8 cellular contexts compared by ENCODE assay signal in the genomic region with DNA sequence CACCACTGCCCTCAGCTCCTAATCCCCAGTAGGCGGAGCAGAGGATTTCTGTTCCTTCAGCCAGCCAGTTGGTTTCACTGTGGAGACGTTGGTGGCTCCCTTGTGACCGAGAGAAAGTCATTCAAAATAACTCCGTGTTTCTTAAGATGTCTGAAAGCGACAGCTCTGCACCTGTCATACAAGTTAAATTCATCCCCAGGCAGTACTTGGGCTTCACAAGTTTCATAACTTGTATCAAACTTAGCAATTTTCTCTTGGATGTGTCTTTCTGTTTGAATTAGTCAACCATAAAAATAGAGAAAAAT. TPM values are rescaled to one million over a fixed set of nuclear protein-coding genes. Genes with fewer than 3 reads are reported as not detected.
A peak's percentile ranks its signal among the peaks of the same experiment; 100 is the strongest.
DNase-seq lines count a peak whose midpoint lies in the region; ATAC-seq, FAIRE-seq and TF ChIP-seq lines count a peak whose summit lies in the region.

No MANE protein-coding gene starts in this region.

- POLR2A ChIA-PET in GM12878 (lab: Charles Lee), result interaction anchor here (1.5 kb wide), 1 partner anchor 197 kb away, joined by 4 read pairs; no protein-coding TSS in a partner anchor

- peak overlapping the region; percentile 85 for H3K4me2 ChIP-seq in GM12878 (ENCODE audit: control insufficient read depth, insufficient read depth)

- peaks cover 22% of the 10 kb centered on the region for H3K4me1 Mint-ChIP-seq in activated T-cell treated with anti-CD3 and anti-CD28 coated beads, Interleukin-2, amount 50 U/mL, for 4 hours (ENCODE audit: low read depth)
- peaks cover 18 to 28% (median 26%) of the 10 kb centered on the region in 3 donors for H3K4me1 Mint-ChIP-seq in naive B cell

- no peaks in the 10 kb centered on the region for H3K9me3 ChIP-seq in GM12878 (replicated peaks; ENCODE audit: control insufficient read depth, insufficient read depth, low read length)

- H2AFZ ChIP-seq in GM12878 (ENCODE audit: control insufficient read depth, low read depth, low read length), result peak overlapping the region; percentile 90

- CTCF ChIA-PET in GM12878 (lab: Yijun Ruan, JAX), result interaction anchor here (0.7 to 6.1 kb wide), 27 partner anchors 7 to 443 kb away, joined by 3 to 179 read pairs (median 8); partner anchors contain the start of genes CDKN2A and CDKN2B-AS1

- H3K9me3 Mint-ChIP-seq in activated T-cell treated with anti-CD3 and anti-CD28 coated beads, Interleukin-2, amount 50 U/mL, for 4 hours, result no peaks in the 10 kb centered on the region
- H3K9me3 Mint-ChIP-seq in naive B cell, result peaks cover 0 to 4% (median 0%) of the 10 kb centered on the region in 7 donors

- peak overlapping the region in 4 of 6 donors; percentile 57 to 84 (median 70) for H3K27ac Mint-ChIP-seq in naive B cell

- peak overlapping the region; percentile 82 for H3K4me3 Mint-ChIP-seq in activated T-cell treated with anti-CD3 and anti-CD28 coated beads, Interleukin-2, amount 50 U/mL, for 4 hours
- H3K4me3 Mint-ChIP-seq in naive B cell, result peak overlapping the region; percentile 84 to 91 (median 88)

- no peak overlapping the region for H3K27ac ChIP-seq in GM12878 (ENCODE audit: control insufficient read depth, insufficient read depth)

- TF ChIP-seq CTCF in GM12878 (IDR thresholded peaks at IDR 0.05 in 2 of 3, conservative IDR thresholded peaks at IDR 0.05 in 1 of 3; ENCODE audit: control insufficient read depth in 2 of 3, extremely low read depth in 1 of 3, insufficient read depth in 1 of 3, low read depth in 3 of 3, low read length in 3 of 3), result no peak

- peaks cover 55% of the 10 kb centered on the region for H3K27me3 Mint-ChIP-seq in activated T-cell treated with anti-CD3 and anti-CD28 coated beads, Interleukin-2, amount 50 U/mL, for 4 hours (ENCODE audit: low read depth)
- peaks cover 30 to 40% (median 40%) of the 10 kb centered on the region in 3 donors for H3K27me3 Mint-ChIP-seq in naive B cell

- H3K4me3 ChIP-seq in GM12878, result peak overlapping the region; percentile 66

- intact Hi-C loops in GM12878 (cut with micrococcal nuclease; ENCODE audit: unreplicated experiment), result loop anchor here (5.0 kb wide), 1 partner anchor 177 kb away; no protein-coding TSS in a partner anchor

- DNase-seq in activated T-cell treated with anti-CD3 and anti-CD28 coated beads, Interleukin-2, amount 50 U/mL, for 4 hours, result no peak
- DNase-seq in activated T-cell treated with anti-CD3 and anti-CD28 coated beads for 4 hours (no peak), GM12878 (ENCODE audit: low read depth, low spot score) (no peak), naive B cell (no peak), pons (ENCODE audit: low spot score) (no peak), HTR-8/SVneo (ENCODE audit: insufficient read length, low spot score) (no peak), DMS53 treated with DMSO at 0.1 percent for 48 hours (lab: John Stamatoyannopoulos, UW; ENCODE audit: unreplicated experiment) (no peak)

- SMC1A ChIA-PET in GM12878 (lab: Charles Lee; ENCODE audit: uncharacterized antibody, unreplicated experiment), result interaction anchor here (0.8 to 5.6 kb wide), 14 partner anchors 13 to 229 kb away, joined by 3 to 121 read pairs (median 6); partner anchors contain the start of gene CDKN2B-AS1

- WGBS in GM12878 (ENCODE audit: insufficient coverage, insufficient replicate concordance, low lambda C conversion rate, missing lambda C conversion rate), result 52% methylated on average over 5 of the region's 5 CpGs

- no peaks in the 10 kb centered on the region for H3K79me2 ChIP-seq in GM12878 (ENCODE audit: control insufficient read depth, insufficient read depth, low read length)

- H3K4me1 ChIP-seq in GM12878 (ENCODE audit: control insufficient read depth, insufficient read depth, low read length), result peaks cover 5% of the 10 kb centered on the region

- H3K9ac ChIP-seq in GM12878 (ENCODE audit: control insufficient read depth, insufficient read depth, low read length), result peak overlapping the region; percentile 48

- H3K36me3 ChIP-seq in GM12878 (ENCODE audit: control insufficient read depth in 2 of 2, insufficient read depth in 2 of 2, low read length in 1 of 2), result no peaks in the 10 kb centered on the region

- H3K27me3 ChIP-seq in GM12878 (replicated peaks in 1 of 2; ENCODE audit: control insufficient read depth in 2 of 2, insufficient read depth in 2 of 2, low read length in 1 of 2), result peaks cover 0 to 2% of the 10 kb centered on the region in 2 experiments; a peak in 1 of 4 replicates

- FAIRE-seq in GM12878 (lab: Jason Lieb, UNC), result no peak
- no peak for FAIRE-seq in HTR-8/SVneo (lab: Jason Lieb, UNC)

- TF ChIP-seq RAD21 in GM12878 (IDR thresholded peaks at IDR 0.05; ENCODE audit: insufficient read depth, low read depth, low read length), result no peak

- peak in 1 of 2 donors; percentile 15 for ATAC-seq in activated T-cell treated with anti-CD3 and anti-CD28 coated beads, Interleukin-2, amount 50 U/mL, for 4 hours
- ATAC-seq in HG03064 (IDR thresholded peaks at IDR 0.05; ENCODE audit: low read depth, unreplicated experiment) (peak; percentile 26), GM12878 (peak; percentile 57), naive B cell (ENCODE audit: low read depth in 2 of 2) (peak; percentile 18 to 20)

- BruUV-seq in GM12878 (replicated peaks; lab: Mats Ljungman, UMichigan), result no TSS peak

- in situ Hi-C loops in GM12878 (cut with MboI), result loop anchor here (5.0 kb wide), 1 partner anchor 192 kb away; no protein-coding TSS in a partner anchor

- TF ChIP-seq EP300 in GM12878 (IDR thresholded peaks at IDR 0.05; ENCODE audit: borderline replicate concordance in 1 of 2, control insufficient read depth in 1 of 2, low read depth in 2 of 2, low read length in 2 of 2), result no peak

- H3K36me3 Mint-ChIP-seq in activated T-cell treated with anti-CD3 and anti-CD28 coated beads, Interleukin-2, amount 50 U/mL, for 4 hours (ENCODE audit: insufficient read depth), result no peaks in the 10 kb centered on the region
- H3K36me3 Mint-ChIP-seq in naive B cell, result peaks cover 0 to 6% of the 10 kb centered on the region in 2 donors

- TF ChIP-seq POLR2A in GM12878 (IDR thresholded peaks at IDR 0.05; ENCODE audit: low read depth, low read length), result no peak

- RAD21 ChIA-PET in GM12878 (lab: Charles Lee; ENCODE audit: unreplicated experiment), result interaction anchor here (1.1 to 3.3 kb wide), 9 partner anchors 15 to 234 kb away, joined by 4 to 49 read pairs (median 7); partner anchors contain the start of genes CDKN2A and CDKN2B-AS1

- H4K20me1 ChIP-seq in GM12878 (ENCODE audit: control insufficient read depth, insufficient read depth), result no peaks in the 10 kb centered on the region

RNA-seq across cellular contexts. Expression of gene CDKN2B, which starts 0.4 kb away (rescaled TPM):
- total RNA-seq in activated T-cell treated with anti-CD3 and anti-CD28 coated beads, Interleukin-2, amount 50 U/mL, for 4 hours, result under 1 TPM in 2 of 3 donors, not detected in 1; 0.16 to 0.40 TPM
- total RNA-seq in GM12878 (2013; cell fraction: nucleolus; rRNA removed), result not detected in 2 replicates
- total RNA-seq in GM12878 (2014; rRNA removed) (0.06 and 0.22 TPM in 2 replicates), GM12878 (2014; rRNA removed; fragmentation: Illumina TruSeq; extraction: Trizol) (0.09 and 0.14 TPM in 2 replicates), GM12878 (2021) (0.15 and 0.19 TPM in 2 replicates)
- polyA plus RNA-seq in GM12878 (2011; ENCODE audit: low read depth), result 0.08 TPM
- polyA plus RNA-seq in GM12878 (2011; rRNA removed) (0.03 TPM in 1 of 2 replicates, not detected in the other), GM12878 (2014; fragmentation: Illumina TruSeq; extraction: Trizol) (0.03 and 0.06 TPM in 2 replicates), GM12878 (2014; fragmentation: Nextera tagmentation; extraction: Ambion mirVana) (under 1 TPM; 0.04 to 0.08 TPM), GM12878 (2014; rRNA removed) (0.16 and 0.47 TPM in 2 replicates), GM12878 (2016; fragmentation: Nextera tagmentation; extraction: Ambion mirVana) (under 1 TPM in 1 of 2 experiments, not detected in 1; 0.13 TPM), naive B cell (ENCODE audit: low read depth in 6 of 6) (under 1 TPM in 5 of 6 donors, not detected in 1; 0.25 to 0.90 (median 0.43) TPM)
- polyA plus RNA-seq in GM12878 (2011; cell fraction: cytosol; rRNA removed), result 0.03 and 0.12 TPM in 2 replicates
- 0.07 and 0.19 TPM in 2 replicates for polyA plus RNA-seq in GM12878 (2011; cell fraction: nucleus; rRNA removed)
- polyA plus RNA-seq in GM12878 (2012), result 0.20 and 0.27 TPM in 2 replicates
- 0.07 TPM in 1 of 2 replicates, not detected in the other for polyA minus RNA-seq in GM12878 (2011; rRNA and poly(A)+ RNA removed)
- not detected in 2 replicates for polyA minus RNA-seq in GM12878 (2011; cell fraction: cytosol; rRNA and poly(A)+ RNA removed)
- polyA minus RNA-seq in GM12878 (2011; cell fraction: nucleus; rRNA and poly(A)+ RNA removed), result not detected in 2 replicates

RNA-seq across cellular contexts. Expression of gene CDKN2B-AS1, which starts 14.9 kb away (rescaled TPM):
- total RNA-seq in activated T-cell treated with anti-CD3 and anti-CD28 coated beads, Interleukin-2, amount 50 U/mL, for 4 hours, result under 1 TPM in 1 of 3 donors, not detected in 2; 0.60 TPM
- total RNA-seq in GM12878 (2013; cell fraction: nucleolus; rRNA removed), result 2.9 and 3.3 TPM in 2 replicates
- 1.0 and 2.0 TPM in 2 replicates for total RNA-seq in GM12878 (2014; rRNA removed)
- 1.5 and 1.7 TPM in 2 replicates for total RNA-seq in GM12878 (2014; rRNA removed; fragmentation: Illumina TruSeq; extraction: Trizol)
- 0.98 and 1.3 TPM in 2 replicates for total RNA-seq in GM12878 (2021)
- 0.49 TPM for polyA plus RNA-seq in GM12878 (2011; ENCODE audit: low read depth)
- polyA plus RNA-seq in GM12878 (2011; rRNA removed), result 1.5 and 1.9 TPM in 2 replicates
- polyA plus RNA-seq in GM12878 (2011; cell fraction: cytosol; rRNA removed), result 0.55 and 0.94 TPM in 2 replicates
- polyA plus RNA-seq in GM12878 (2011; cell fraction: nucleus; rRNA removed), result 3.2 and 3.3 TPM in 2 replicates
- 0.54 and 0.67 TPM in 2 replicates for polyA plus RNA-seq in GM12878 (2012)
- polyA plus RNA-seq in GM12878 (2014; fragmentation: Illumina TruSeq; extraction: Trizol), result 0.38 and 0.69 TPM in 2 replicates
- polyA plus RNA-seq in GM12878 (2014; fragmentation: Nextera tagmentation; extraction: Ambion mirVana), result under 1 TPM in 1 of 2 experiments, not detected in 1; 0.22 TPM
- 2.1 and 2.2 TPM in 2 replicates for polyA plus RNA-seq in GM12878 (2014; rRNA removed)
- polyA plus RNA-seq in GM12878 (2016; fragmentation: Nextera tagmentation; extraction: Ambion mirVana), result under 1 TPM; 0.66 to 0.88 TPM
- 1.8 and 2.3 TPM in 2 replicates for polyA minus RNA-seq in GM12878 (2011; rRNA and poly(A)+ RNA removed)
- 0.73 TPM in 1 of 2 replicates, not detected in the other for polyA minus RNA-seq in GM12878 (2011; cell fraction: cytosol; rRNA and poly(A)+ RNA removed)
- 3.9 and 7.8 TPM in 2 replicates for polyA minus RNA-seq in GM12878 (2011; cell fraction: nucleus; rRNA and poly(A)+ RNA removed)
- polyA plus RNA-seq in naive B cell (ENCODE audit: low read depth in 6 of 6), result 1 to 10 TPM in 1 of 6 donors, under 1 TPM in 3, not detected in 2; 0.48 to 1.2 (median 0.76) TPM

RNA-seq across cellular contexts. Expression of gene CDKN2A, which starts 15.3 kb away (rescaled TPM):
- total RNA-seq in activated T-cell treated with anti-CD3 and anti-CD28 coated beads, Interleukin-2, amount 50 U/mL, for 4 hours, result 1 to 10 TPM; 1.2 to 2.7 (median 1.4) TPM
- 4.5 and 7.0 TPM in 2 replicates for total RNA-seq in GM12878 (2013; cell fraction: nucleolus; rRNA removed)
- total RNA-seq in GM12878 (2014; rRNA removed), result 29.0 and 34.5 TPM in 2 replicates
- 5.6 and 6.1 TPM in 2 replicates for total RNA-seq in GM12878 (2014; rRNA removed; fragmentation: Illumina TruSeq; extraction: Trizol)
- 28.0 and 30.6 TPM in 2 replicates for total RNA-seq in GM12878 (2021)
- 3.2 TPM for polyA plus RNA-seq in GM12878 (2011; ENCODE audit: low read depth)
- polyA plus RNA-seq in GM12878 (2011; rRNA removed), result 5.3 and 6.3 TPM in 2 replicates
- polyA plus RNA-seq in GM12878 (2011; cell fraction: cytosol; rRNA removed), result 10.1 and 22.5 TPM in 2 replicates
- 13.3 and 21.0 TPM in 2 replicates for polyA plus RNA-seq in GM12878 (2011; cell fraction: nucleus; rRNA removed)
- polyA plus RNA-seq in GM12878 (2012), result 20.0 and 21.9 TPM in 2 replicates
- 3.9 and 8.8 TPM in 2 replicates for polyA plus RNA-seq in GM12878 (2014; fragmentation: Illumina TruSeq; extraction: Trizol)
- 1 to 10 TPM in 1 of 2 experiments, under 1 TPM in 1; 0.84 to 2.3 TPM for polyA plus RNA-seq in GM12878 (2014; fragmentation: Nextera tagmentation; extraction: Ambion mirVana)
- polyA plus RNA-seq in GM12878 (2014; rRNA removed), result 40.1 and 48.7 TPM in 2 replicates
- polyA plus RNA-seq in GM12878 (2016; fragmentation: Nextera tagmentation; extraction: Ambion mirVana), result 10 to 100 TPM; 32.1 to 41.2 TPM
- 2.9 and 3.0 TPM in 2 replicates for polyA minus RNA-seq in GM12878 (2011; rRNA and poly(A)+ RNA removed)
- polyA minus RNA-seq in GM12878 (2011; cell fraction: cytosol; rRNA and poly(A)+ RNA removed), result 5.7 and 6.1 TPM in 2 replicates
- 4.4 and 11.1 TPM in 2 replicates for polyA minus RNA-seq in GM12878 (2011; cell fraction: nucleus; rRNA and poly(A)+ RNA removed)
- 1 to 10 TPM; 1.3 to 5.6 (median 4.6) TPM for polyA plus RNA-seq in naive B cell (ENCODE audit: low read depth in 6 of 6)
